Comparison of ENCODE assay signal across 1 cellular context in genomic region chr7:150285849-150286754, GRCh38.
TF ChIP-seq lines count a peak whose summit lies in the region.

No MANE protein-coding gene starts in this region.

TF ChIP-seq in IMR-90, 13 proteins besides CTCF, POLR2A, EP300 and RAD21:
- TF ChIP-seq SMC3 (IDR thresholded peaks at IDR 0.05; ENCODE audit: low read depth, low read length) = peak; percentile 23; the same call in 1 of the 2 replicates
TF ChIP-seq in IMR-90: peak in this region for 1; not testable (repeated sequence) for 12.
